Comparison of ENCODE assay signal across 8 cellular contexts in the genomic region with DNA sequence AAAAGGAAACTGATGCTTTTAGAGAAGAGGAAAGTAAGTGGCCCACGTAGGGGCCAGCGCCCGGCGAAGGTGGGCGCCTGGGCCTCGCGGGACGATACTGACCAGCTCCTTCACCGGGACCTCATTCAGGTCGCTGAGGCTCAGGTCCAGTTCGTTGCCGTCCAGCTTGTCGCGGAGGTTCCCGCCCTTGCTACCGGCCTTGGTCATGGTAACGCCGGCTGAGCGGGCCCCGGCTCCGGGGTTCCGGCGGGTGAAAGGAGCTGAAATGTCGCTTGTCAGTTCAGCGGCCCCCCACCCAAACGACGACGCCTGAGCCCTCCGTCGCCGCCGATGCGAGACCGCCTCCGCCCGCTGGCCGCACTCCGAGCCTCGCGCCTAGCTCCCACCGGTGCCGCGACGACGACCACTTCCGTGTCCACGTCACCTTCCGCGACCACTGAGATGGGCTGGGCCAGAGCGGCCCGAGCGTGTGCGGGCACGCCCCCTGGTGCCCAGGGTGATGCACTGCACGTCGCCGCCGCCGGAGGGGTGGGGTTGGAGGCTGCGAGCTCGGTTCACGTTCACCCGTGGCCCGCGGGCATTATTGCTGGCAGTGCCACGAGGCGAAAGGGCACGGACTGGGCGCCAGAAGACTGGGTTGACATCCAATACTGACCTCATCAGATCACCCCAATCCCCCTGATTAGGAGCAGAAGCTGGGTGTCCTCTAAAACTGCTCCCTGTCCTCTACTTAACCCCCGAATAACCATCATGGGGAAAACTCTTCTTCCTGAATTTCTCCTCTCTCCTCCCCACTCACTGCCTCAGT. TPM values are rescaled to one million over a fixed set of nuclear protein-coding genes. Genes with fewer than 3 reads are reported as not detected.
DNase-seq lines count a peak whose midpoint lies in the region; ATAC-seq and TF ChIP-seq lines count a peak whose summit lies in the region.

TSS of gene LRRC59 (minus strand) at position 413 of the 808 bp plus-strand sequence. CDS start at position 207, 206 bp downstream.

- peak; percentile 94 for ATAC-seq in GM21723 (IDR thresholded peaks at IDR 0.05; ENCODE audit: unreplicated experiment)
- ATAC-seq in naive thymus-derived CD8-positive, alpha-beta T cell, result peak; percentile 97 to 98
- peak; percentile 99 for ATAC-seq in stimulated activated naive B cell treated with anti-CD40 and anti-IgM and Interleukin-4, amounts not matched to agents 10 μg/mL and 1 μg/mL and 100 μg/mL, for 72 hours (replicated peaks)

- peaks cover 40% of the 10 kb centered on the region for H3K79me2 ChIP-seq in DOHH2 (ENCODE audit: control insufficient read depth, low read length)
- peaks cover 51% of the 10 kb centered on the region for H3K79me2 ChIP-seq in fibroblast of lung (ENCODE audit: control insufficient read depth, insufficient read depth, low read length)

- H3F3A ChIP-seq in DOHH2 (ENCODE audit: control insufficient read depth, insufficient read depth), result no peaks in the 10 kb centered on the region

- peak; percentile 85 for TF ChIP-seq CTCF in DOHH2 (IDR thresholded peaks at IDR 0.05; ENCODE audit: low read depth, low read length, poor library complexity, severe bottlenecking)
- TF ChIP-seq CTCF in fibroblast of lung (conservative IDR thresholded peaks at IDR 0.05 in 1 of 2, IDR thresholded peaks at IDR 0.05 in 1 of 2; ENCODE audit: low read depth in 1 of 2, low read length in 2 of 2), result peak; percentile 69 to 88

- H3K36me3 ChIP-seq in DOHH2 (ENCODE audit: control insufficient read depth, low read length) (peaks cover 47% of the 10 kb centered on the region), fibroblast of lung (ENCODE audit: control insufficient read depth, insufficient read depth, low read length) (peaks cover 23% of the 10 kb centered on the region)

- H3K4me2 ChIP-seq in DOHH2 (ENCODE audit: low read length), result peak within 1 kb of the TSS; percentile 84
- H3K4me2 ChIP-seq in fibroblast of lung (ENCODE audit: extremely low read depth, insufficient read depth, low read length), result peak within 1 kb of the TSS; percentile 97

- peak within 1 kb of the TSS; percentile 75 for H2AFZ ChIP-seq in fibroblast of lung (ENCODE audit: low read length)

- POLR2A ChIA-PET in naive thymus-derived CD8-positive, alpha-beta T cell (lab: Charles Lee), result interaction anchor here (0.6 to 3.1 kb wide), 15 partner anchors 9 to 86 kb away, joined by 3 to 24 read pairs (median 5); partner anchors contain the start of genes ACSF2, CHAD, EME1 and MRPL27

- peaks cover 16% of the 10 kb centered on the region for H4K20me1 ChIP-seq in DOHH2 (ENCODE audit: control insufficient read depth, insufficient read depth, low read depth, low read length)
- H4K20me1 ChIP-seq in fibroblast of lung (ENCODE audit: control insufficient read depth, extremely low read depth, insufficient read depth, low read length), result no peaks in the 10 kb centered on the region

- peak within 1 kb of the TSS; percentile 96 for H3K4me3 ChIP-seq in DOHH2 (ENCODE audit: low read length)
- H3K4me3 ChIP-seq in fibroblast of lung (replicated peaks in 1 of 4; ENCODE audit: control extremely low read depth in 1 of 4, insufficient read depth in 1 of 4, low read depth in 3 of 4, low read length in 4 of 4), result peak within 1 kb of the TSS; percentile 96 to 100 (median 98)

- H3K4me1 Mint-ChIP-seq in naive thymus-derived CD8-positive, alpha-beta T cell, result peaks cover 16 to 45% (median 36%) of the 10 kb centered on the region in 4 donors
- H3K4me1 Mint-ChIP-seq in stimulated activated naive B cell treated with anti-CD40 and anti-IgM and Interleukin-4, amounts not matched to agents 10 μg/mL and 1 μg/mL and 100 μg/mL, for 72 hours, result peaks cover 29 to 45% of the 10 kb centered on the region in 2 donors

- DNase-seq in KG1 (lab: John Stamatoyannopoulos, UW) (peak; percentile 58), RKO (ENCODE audit: low spot score) (peak; percentile 88), fibroblast of lung (ENCODE audit: low read depth in 2 of 2) (peak; percentile 76 to 83)
- DNase-seq in activated T-helper 1 cell treated with anti-CD3 and anti-CD28 coated beads, Interleukin-2, amount 50 U/mL, for 16 hours (ENCODE audit: low read depth in 1 of 2, low spot score in 1 of 2), result peak; percentile 90 to 91
- DNase-seq in naive thymus-derived CD8-positive, alpha-beta T cell, result peak; percentile 87 to 95 (median 93)
- peak; percentile 90 for DNase-seq in stimulated activated naive B cell treated with anti-CD40 and anti-IgM and Interleukin-4, amounts not matched to agents 10 μg/mL and 1 μg/mL and 100 μg/mL, for 72 hours

- H3K27ac ChIP-seq in DOHH2 (ENCODE audit: low read depth, low read length) (peak within 1 kb of the TSS; percentile 32), fibroblast of lung (ENCODE audit: insufficient read depth, low read length) (peak within 1 kb of the TSS; percentile 98)

- no peaks in the 10 kb centered on the region for H3K27me3 ChIP-seq in DOHH2 (ENCODE audit: control insufficient read depth, low read length)
- no peaks in the 10 kb centered on the region for H3K27me3 ChIP-seq in fibroblast of lung (ENCODE audit: control insufficient read depth, insufficient read depth, low read length)

- H3K4me1 ChIP-seq in DOHH2 (ENCODE audit: control insufficient read depth, low read length) (peaks cover 20% of the 10 kb centered on the region), fibroblast of lung (ENCODE audit: control insufficient read depth, extremely low read depth, insufficient read depth, low read length) (peaks cover 7% of the 10 kb centered on the region)

- H3K9ac ChIP-seq in fibroblast of lung (ENCODE audit: insufficient read depth, low read length), result peak within 1 kb of the TSS; percentile 100

- no peaks in the 10 kb centered on the region for H3K9me2 ChIP-seq in DOHH2 (replicated peaks; ENCODE audit: control insufficient read depth, low read length)

- H3K9me3 ChIP-seq in DOHH2 (ENCODE audit: control insufficient read depth, insufficient read depth, low read length), result no peaks in the 10 kb centered on the region
- H3K9me3 ChIP-seq in fibroblast of lung (ENCODE audit: control insufficient read depth, insufficient read depth, low read depth, low read length), result no peaks in the 10 kb centered on the region

- no peaks in the 10 kb centered on the region for H3K9me3 Mint-ChIP-seq in naive thymus-derived CD8-positive, alpha-beta T cell
- H3K9me3 Mint-ChIP-seq in stimulated activated naive B cell treated with anti-CD40 and anti-IgM and Interleukin-4, amounts not matched to agents 10 μg/mL and 1 μg/mL and 100 μg/mL, for 72 hours, result no peaks in the 10 kb centered on the region

- no peaks in the 10 kb centered on the region for H3K27me3 Mint-ChIP-seq in naive thymus-derived CD8-positive, alpha-beta T cell
- H3K27me3 Mint-ChIP-seq in stimulated activated naive B cell treated with anti-CD40 and anti-IgM and Interleukin-4, amounts not matched to agents 10 μg/mL and 1 μg/mL and 100 μg/mL, for 72 hours, result no peaks in the 10 kb centered on the region

- H3K36me3 Mint-ChIP-seq in naive thymus-derived CD8-positive, alpha-beta T cell, result peaks cover 0 to 29% (median 10%) of the 10 kb centered on the region in 3 donors
- peaks cover 23 to 34% of the 10 kb centered on the region in 2 donors for H3K36me3 Mint-ChIP-seq in stimulated activated naive B cell treated with anti-CD40 and anti-IgM and Interleukin-4, amounts not matched to agents 10 μg/mL and 1 μg/mL and 100 μg/mL, for 72 hours

- H3K27ac Mint-ChIP-seq in naive thymus-derived CD8-positive, alpha-beta T cell, result peak within 1 kb of the TSS; percentile 87 to 96 (median 94)
- H3K27ac Mint-ChIP-seq in stimulated activated naive B cell treated with anti-CD40 and anti-IgM and Interleukin-4, amounts not matched to agents 10 μg/mL and 1 μg/mL and 100 μg/mL, for 72 hours, result peak within 1 kb of the TSS; percentile 93

- peak within 1 kb of the TSS; percentile 84 to 96 (median 94) for H3K4me3 Mint-ChIP-seq in naive thymus-derived CD8-positive, alpha-beta T cell
- peak within 1 kb of the TSS; percentile 94 to 96 for H3K4me3 Mint-ChIP-seq in stimulated activated naive B cell treated with anti-CD40 and anti-IgM and Interleukin-4, amounts not matched to agents 10 μg/mL and 1 μg/mL and 100 μg/mL, for 72 hours

RNA-seq across cellular contexts. Expression of gene LRRC59, which starts in this region (rescaled TPM):
- 83.2 and 88.7 TPM in 2 replicates for total RNA-seq in fibroblast of lung
- 142 and 167 TPM in 2 replicates for polyA plus RNA-seq in fibroblast of lung
- polyA plus RNA-seq in fibroblast of lung (2012), result 172 and 215 TPM in 2 replicates
- 133 and 188 TPM in 2 replicates for polyA minus RNA-seq in fibroblast of lung (ENCODE audit: low replicate concordance)
- total RNA-seq in naive thymus-derived CD8-positive, alpha-beta T cell, result 10 to 100 TPM; 25.7 to 27.7 TPM
- polyA plus RNA-seq in naive thymus-derived CD8-positive, alpha-beta T cell, result 10 to 100 TPM; 12.8 to 14.1 (median 13.8) TPM

Comparison
In these comparisons a context has a peak if more than half of its experiments do, and no peak if none do; other contexts are left out.
1. Peak in every context shown above with its lines: DNase-seq, ATAC-seq, H3K4me3 ChIP-seq and H3K27ac ChIP-seq.